Comparison of ENCODE assay signal across 19 cellular contexts in the genomic region with DNA sequence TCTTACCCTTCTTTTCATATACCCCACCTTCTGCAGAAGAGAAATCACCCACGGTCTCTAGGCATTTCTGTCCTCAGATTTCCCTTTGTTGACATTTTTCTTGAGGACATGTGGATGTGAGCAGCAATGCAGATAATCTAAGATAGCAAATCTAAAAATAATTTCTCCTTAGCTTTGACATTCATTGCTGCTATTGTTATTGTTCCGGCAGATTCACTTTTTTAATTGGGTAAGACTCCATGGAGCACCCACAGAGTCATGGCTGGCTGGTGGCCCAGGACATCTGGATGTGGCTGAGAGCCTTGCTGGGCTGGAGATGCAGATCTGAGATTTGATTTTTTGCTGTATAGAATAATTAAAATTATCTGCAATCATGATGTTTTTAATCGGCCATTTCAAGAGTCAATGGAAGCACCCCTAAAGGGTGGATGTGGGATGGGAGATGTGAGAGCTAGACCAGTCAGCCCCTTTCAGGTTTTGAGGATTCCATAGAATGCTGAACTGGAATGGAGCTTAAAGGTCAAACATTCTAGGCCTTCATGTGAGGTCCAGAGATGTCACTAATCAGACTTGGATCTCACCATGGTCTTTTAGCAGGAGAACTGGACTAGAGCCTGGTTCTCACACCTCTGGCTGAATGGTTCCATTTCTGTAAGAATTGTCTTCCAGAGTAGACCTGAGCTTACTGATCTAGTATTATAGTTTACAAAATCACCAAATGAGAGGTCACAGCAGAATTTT. TPM values are rescaled to one million over a fixed set of nuclear protein-coding genes. Genes with fewer than 3 reads are reported as not detected.
A peak's percentile ranks its signal among the peaks of the same experiment; 100 is the strongest.
DNase-seq lines count a peak whose midpoint lies in the region; ATAC-seq and TF ChIP-seq lines count a peak whose summit lies in the region.
"Had no signal": no experiment of that assay in that cellular context is flagged by ENCODE, and none has a peak within 500 bp of the region (broad histone marks: within the 10 kb centered on the region; RNA-seq: fewer than 3 reads in every experiment).

No MANE protein-coding gene starts in this region.

- no peaks in the 10 kb centered on the region for H3K36me3 ChIP-seq in adipocyte (ENCODE audit: control insufficient read depth, insufficient read depth, low read length, severe bottlenecking)
- no peaks in the 10 kb centered on the region for H3K36me3 ChIP-seq in transverse colon
- H3K36me3 ChIP-seq: MG63 had no signal

- in situ Hi-C loops in transverse colon (cut with MboI; ENCODE audit: low pct_ligation_motif_present in 1 of 4, low pct_unique_long_range_greater_than_20kb in 1 of 4, low sequenced_read_pairs in 3 of 4), result no loop called here

- no peaks in the 10 kb centered on the region for H3K9me3 ChIP-seq in adipocyte (ENCODE audit: control insufficient read depth, low read length)
- H3K9me3 ChIP-seq in transverse colon, result no peaks in the 10 kb centered on the region
- H3K9me3 ChIP-seq: MG63 had no signal

- no peak for TF ChIP-seq CTCF in transverse colon (IDR thresholded peaks at IDR 0.05)

- no peaks in the 10 kb centered on the region for H3K9me3 Mint-ChIP-seq in natural killer cell treated with Interleukin-12 subunit alpha and Interleukin-12 subunit beta and Interleukin-15 and Interleukin-18, amount 100 ng/mL, for 72 hours
- H3K9me3 Mint-ChIP-seq: CD4-positive, alpha-beta T cell; HFFc6 had no signal

- H3K4me3 ChIP-seq in adipocyte (ENCODE audit: low read length) (no peak overlapping the region), transverse colon (no peak overlapping the region)
- H3K4me3 ChIP-seq: MG63 had no signal

- H3K27me3 ChIP-seq in adipocyte (replicated peaks; ENCODE audit: control insufficient read depth, insufficient read depth, low read length), result no peaks in the 10 kb centered on the region
- no peaks in the 10 kb centered on the region for H3K27me3 ChIP-seq in transverse colon
- H3K27me3 ChIP-seq: MG63 had no signal

- no peak overlapping the region for H3K27ac ChIP-seq in transverse colon

- H3K4me1 ChIP-seq in adipocyte (ENCODE audit: control insufficient read depth, insufficient read depth, low read length) (peaks cover 39% of the 10 kb centered on the region), transverse colon (no peaks in the 10 kb centered on the region)

- H3K9ac ChIP-seq in adipocyte (ENCODE audit: low read length), result no peak overlapping the region

- intact Hi-C loops in posterior cingulate gyrus (cut with DNase I), result no loop called here
- intact Hi-C loops in transverse colon (cut with DNase I; ENCODE audit: low total_unique reads), result no loop called here

- no peak for TF ChIP-seq EP300 in transverse colon (IDR thresholded peaks at IDR 0.05; ENCODE audit: low read depth)

- WGBS in transverse colon (ENCODE audit: low coverage in 1 of 2), 2 donors, result 68 to 82% methylated on average over 2 to 3 of the region's 3 CpGs

- H3K4me3 Mint-ChIP-seq in natural killer cell treated with Interleukin-12 subunit alpha and Interleukin-12 subunit beta and Interleukin-15 and Interleukin-18, amount 100 ng/mL, for 72 hours, result no peak overlapping the region
- H3K4me3 Mint-ChIP-seq: B cell; CD4-positive, alpha-beta T cell; HFFc6 had no signal

- peaks cover 5 to 39% of the 10 kb centered on the region in 2 donors for H3K27me3 Mint-ChIP-seq in natural killer cell treated with Interleukin-12 subunit alpha and Interleukin-12 subunit beta and Interleukin-15 and Interleukin-18, amount 100 ng/mL, for 72 hours
- H3K27me3 Mint-ChIP-seq: CD4-positive, alpha-beta T cell had no signal

- no peak overlapping the region for H3K27ac Mint-ChIP-seq in natural killer cell treated with Interleukin-12 subunit alpha and Interleukin-12 subunit beta and Interleukin-15 and Interleukin-18, amount 100 ng/mL, for 72 hours
- H3K27ac Mint-ChIP-seq: B cell; CD4-positive, alpha-beta T cell; HFFc6 had no signal

- no peak for ATAC-seq in natural killer cell treated with Interleukin-12 subunit alpha and Interleukin-12 subunit beta and Interleukin-15 and Interleukin-18, amount 100 ng/mL, for 72 hours
- ATAC-seq: Panc1 had no signal

- DNase-seq in AG20443 (ENCODE audit: low spot score) (peak; percentile 26), adipocyte (ENCODE audit: low read depth) (peak; percentile 30), fibroblast of peridontal ligament (ENCODE audit: extremely low read depth) (peak; percentile 31), posterior cingulate gyrus (peak in 6 of 10 donors; percentile 28 to 87 (median 72)), transverse colon (no peak), NCI-H187 treated with DMSO at 0.1 percent for 48 hours (lab: John Stamatoyannopoulos, UW) (no peak)
- DNase-seq in natural killer cell treated with Interleukin-12 subunit alpha and Interleukin-12 subunit beta and Interleukin-15 and Interleukin-18, amount 100 ng/mL, for 72 hours (ENCODE audit: low spot score), result no peak
- DNase-seq: CD4-positive, alpha-beta T cell; DMS53; HFFc6; MG63; NCI-H1092 treated with DMSO at 0.1 percent for 48 hours; NCI-H1694; NCI-H2107; NCI-H226; NCI-H524 treated with DMSO at 0.1 percent for 48 hours had no signal

- no peaks in the 10 kb centered on the region for H3K36me3 Mint-ChIP-seq in natural killer cell treated with Interleukin-12 subunit alpha and Interleukin-12 subunit beta and Interleukin-15 and Interleukin-18, amount 100 ng/mL, for 72 hours

- no peak for TF ChIP-seq POLR2A in transverse colon (IDR thresholded peaks at IDR 0.05)

- H3K4me1 Mint-ChIP-seq in natural killer cell treated with Interleukin-12 subunit alpha and Interleukin-12 subunit beta and Interleukin-15 and Interleukin-18, amount 100 ng/mL, for 72 hours (ENCODE audit: low read depth in 2 of 2), result no peaks in the 10 kb centered on the region
- H3K4me1 Mint-ChIP-seq: B cell had no signal

RNA-seq across cellular contexts. Expression of a gene that starts 37.5 kb away (rescaled TPM):
- total RNA-seq in transverse colon, result not detected
- not detected for total RNA-seq in natural killer cell treated with Interleukin-12 subunit alpha and Interleukin-12 subunit beta and Interleukin-15 and Interleukin-18, amount 100 ng/mL, for 72 hours
- total RNA-seq: A673, B cell, HFFc6 had no signal

RNA-seq across cellular contexts. Expression of a gene that starts 56.4 kb away (rescaled TPM):
- 1 to 10 TPM in 1 of 4 donors, under 1 TPM in 1, not detected in 2; 0.55 to 1.6 TPM for total RNA-seq in transverse colon
- under 1 TPM in 1 of 2 donors, not detected in 1; 0.28 TPM for total RNA-seq in natural killer cell treated with Interleukin-12 subunit alpha and Interleukin-12 subunit beta and Interleukin-15 and Interleukin-18, amount 100 ng/mL, for 72 hours
- total RNA-seq: A673, B cell had no signal

Comparison
In these comparisons a context has a peak if more than half of its experiments do, and no peak if none do; other contexts are left out.
1. DNase-seq: peak in AG20443 (single experiment), adipocyte (single experiment), fibroblast of peridontal ligament (single experiment) and posterior cingulate gyrus (6 of 10); none in transverse colon (single experiment), natural killer cell treated with Interleukin-12 subunit alpha and Interleukin-12 subunit beta and Interleukin-15 and Interleukin-18, amount 100 ng/mL, for 72 hours (single experiment) and NCI-H187 treated with DMSO at 0.1 percent for 48 hours (single experiment).